In genomic region chr15:71600237-71600636, GRCh38 we compare ENCODE assay signal across 21 cellular contexts.
"Had no signal": no experiment of that assay in that cellular context is flagged by ENCODE, and none has a peak within 500 bp of the region (broad histone marks: within the 10 kb centered on the region; RNA-seq: fewer than 3 reads in every experiment).

No MANE protein-coding gene starts in this region.

- ATAC-seq: activated CD8-positive, alpha-beta T cell treated with anti-CD3 and anti-CD28 coated beads, Interleukin-2, amount 10 ng/mL, durations not matched to agents 7 days and 5 days; activated naive CD8-positive, alpha-beta T cell treated with anti-CD3 and anti-CD28 coated beads, Interleukin-2, amount 50 U/mL, for 24 hours; effector memory CD8-positive, alpha-beta T cell; gastroesophageal sphincter; pancreas; stimulated activated naive CD8-positive, alpha-beta T cell treated with anti-CD3 and anti-CD28 coated beads, Interleukin-15, Interleukin-2, amounts not matched to agents 100 U/mL and 50 U/mL, for 24 hours had no signal

- H3K4me1 Mint-ChIP-seq: activated naive CD8-positive, alpha-beta T cell treated with anti-CD3 and anti-CD28 coated beads, Interleukin-2, amount 50 U/mL, for 24 hours; naive B cell had no signal

- H3K27ac ChIP-seq: pancreas, psoas muscle, tibial artery had no signal

- H3K27me3 ChIP-seq: cardiac muscle cell, esophagus muscularis mucosa, gastroesophageal sphincter, pancreas, right atrium auricular region, tibial artery had no signal

- H3K36me3 Mint-ChIP-seq: naive B cell had no signal

- H3K4me3 Mint-ChIP-seq: activated CD8-positive, alpha-beta T cell treated with anti-CD3 and anti-CD28 coated beads, Interleukin-2, amount 10 ng/mL, durations not matched to agents 7 days and 5 days; activated naive CD8-positive, alpha-beta T cell treated with anti-CD3 and anti-CD28 coated beads, Interleukin-2, amount 50 U/mL, for 24 hours; activated T-helper 1 cell treated with anti-CD3 and anti-CD28 coated beads, Interleukin-12 subunit alpha, Interleukin-12 subunit beta, Interleukin-2, Interleukin-4 antibody, amounts not matched to agents 30 ng/mL and 10 ng/mL and 1 ng/mL, durations not matched to agents 14 hours and 24 hours and 36 hours; effector memory CD8-positive, alpha-beta T cell; naive B cell had no signal

- H3K9me3 Mint-ChIP-seq: activated T-helper 1 cell treated with anti-CD3 and anti-CD28 coated beads, Interleukin-12 subunit alpha, Interleukin-12 subunit beta, Interleukin-2, Interleukin-4 antibody, amounts not matched to agents 30 ng/mL and 10 ng/mL and 1 ng/mL, durations not matched to agents 14 hours and 24 hours and 36 hours had no signal

- H3K36me3 ChIP-seq: cardiac muscle cell, esophagus muscularis mucosa, gastroesophageal sphincter, lower lobe of right lung, pancreas, right atrium auricular region, tibial artery had no signal

- DNase-seq: activated CD4-positive, alpha-beta T cell treated with anti-CD3 and anti-CD28 coated beads for 1 hour; activated CD4-positive, alpha-beta T cell treated with anti-CD3 and anti-CD28 coated beads, Interleukin-2, amount 50 U/mL, for 1 hour; activated CD8-positive, alpha-beta T cell treated with anti-CD3 and anti-CD28 coated beads, Interleukin-2, amount 10 ng/mL, durations not matched to agents 7 days and 5 days; activated gamma-delta T cell; activated naive CD4-positive, alpha-beta T cell treated with anti-CD3 and anti-CD28 coated beads, Interleukin-2, amount 50 U/mL, for 16 hours; activated naive CD8-positive, alpha-beta T cell treated with anti-CD3 and anti-CD28 coated beads, Interleukin-2, amount 50 U/mL, for 24 hours; effector memory CD8-positive, alpha-beta T cell; islet precursor cell; naive B cell; stimulated activated CD4-positive, alpha-beta T cell treated with anti-CD3 and anti-CD28 coated beads, Interleukin-4, amount 100 ng/mL, for 24 hours; stimulated activated naive CD8-positive, alpha-beta T cell treated with anti-CD3 and anti-CD28 coated beads, Interleukin-15, Interleukin-2, amounts not matched to agents 100 U/mL and 50 U/mL, for 24 hours; T-helper 1 cell; tibial artery had no signal

- H3K27ac Mint-ChIP-seq: activated CD8-positive, alpha-beta T cell treated with anti-CD3 and anti-CD28 coated beads, Interleukin-2, amount 10 ng/mL, durations not matched to agents 7 days and 5 days; activated naive CD8-positive, alpha-beta T cell treated with anti-CD3 and anti-CD28 coated beads, Interleukin-2, amount 50 U/mL, for 24 hours; activated T-helper 1 cell treated with anti-CD3 and anti-CD28 coated beads, Interleukin-12 subunit alpha, Interleukin-12 subunit beta, Interleukin-2, Interleukin-4 antibody, amounts not matched to agents 30 ng/mL and 10 ng/mL and 1 ng/mL, durations not matched to agents 14 hours and 24 hours and 36 hours; effector memory CD8-positive, alpha-beta T cell; naive B cell had no signal

- H3K9me3 ChIP-seq: gastroesophageal sphincter, lower lobe of right lung, pancreas, right atrium auricular region, tibial artery had no signal

- H3K4me3 ChIP-seq: cardiac muscle cell, esophagus muscularis mucosa, gastroesophageal sphincter, lower lobe of right lung, pancreas, right atrium auricular region, tibial artery had no signal
